ENCODE assay signal across 2 cellular contexts in the genomic region with DNA sequence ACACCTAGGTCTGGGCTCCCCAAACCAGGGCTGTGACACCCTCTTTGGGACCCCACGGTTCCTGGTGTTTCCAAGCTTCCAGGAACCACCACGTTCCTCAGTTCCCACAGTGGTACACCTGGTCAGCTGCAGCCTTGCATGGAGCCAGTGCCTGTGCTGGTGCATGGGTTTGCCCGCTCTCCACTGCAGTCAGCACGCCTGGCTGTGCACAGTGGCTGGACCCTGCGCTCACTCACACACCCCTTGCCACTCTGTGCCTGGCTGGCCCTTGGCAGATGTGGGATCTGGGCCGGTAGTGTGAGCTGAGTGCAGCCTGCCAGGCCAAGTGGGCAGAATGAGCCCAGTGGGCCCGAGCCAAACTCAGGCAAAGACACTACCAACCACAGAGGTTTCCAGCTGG.
TF ChIP-seq lines count a peak whose summit lies in the region.

No MANE protein-coding gene starts in this region.

TF ChIP-seq in IMR-90, 13 proteins besides CTCF, POLR2A, EP300 and RAD21:
- TF ChIP-seq, protein P1, sequence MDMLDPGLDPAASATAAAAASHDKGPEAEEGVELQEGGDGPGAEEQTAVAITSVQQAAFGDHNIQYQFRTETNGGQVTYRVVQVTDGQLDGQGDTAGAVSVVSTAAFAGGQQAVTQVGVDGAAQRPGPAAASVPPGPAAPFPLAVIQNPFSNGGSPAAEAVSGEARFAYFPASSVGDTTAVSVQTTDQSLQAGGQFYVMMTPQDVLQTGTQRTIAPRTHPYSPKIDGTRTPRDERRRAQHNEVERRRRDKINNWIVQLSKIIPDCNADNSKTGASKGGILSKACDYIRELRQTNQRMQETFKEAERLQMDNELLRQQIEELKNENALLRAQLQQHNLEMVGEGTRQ (IDR thresholded peaks at IDR 0.05; ENCODE audit: low read depth, low read length) = no peak
- no peak for TF ChIP-seq BHLHE40 (IDR thresholded peaks at IDR 0.05; ENCODE audit: low read depth, low read length)
- no peak for TF ChIP-seq FOS (IDR thresholded peaks at IDR 0.05; ENCODE audit: low read depth, low read length)
- TF ChIP-seq, protein P2, sequence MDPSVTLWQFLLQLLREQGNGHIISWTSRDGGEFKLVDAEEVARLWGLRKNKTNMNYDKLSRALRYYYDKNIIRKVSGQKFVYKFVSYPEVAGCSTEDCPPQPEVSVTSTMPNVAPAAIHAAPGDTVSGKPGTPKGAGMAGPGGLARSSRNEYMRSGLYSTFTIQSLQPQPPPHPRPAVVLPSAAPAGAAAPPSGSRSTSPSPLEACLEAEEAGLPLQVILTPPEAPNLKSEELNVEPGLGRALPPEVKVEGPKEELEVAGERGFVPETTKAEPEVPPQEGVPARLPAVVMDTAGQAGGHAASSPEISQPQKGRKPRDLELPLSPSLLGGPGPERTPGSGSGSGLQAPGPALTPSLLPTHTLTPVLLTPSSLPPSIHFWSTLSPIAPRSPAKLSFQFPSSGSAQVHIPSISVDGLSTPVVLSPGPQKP (IDR thresholded peaks at IDR 0.05; ENCODE audit: borderline replicate concordance, low read depth, low read length) = no peak
- TF ChIP-seq SMC3 (IDR thresholded peaks at IDR 0.05; ENCODE audit: low read depth, low read length) = no peak
- no peak for TF ChIP-seq NFE2L2 (IDR thresholded peaks at IDR 0.05; ENCODE audit: low read depth, low read length)
- no peak for TF ChIP-seq MAFK (IDR thresholded peaks at IDR 0.05; ENCODE audit: low read depth, low read length)
- no peak for TF ChIP-seq RCOR1 (IDR thresholded peaks at IDR 0.05; ENCODE audit: insufficient replicate concordance, low read length)
- TF ChIP-seq MAZ (IDR thresholded peaks at IDR 0.05; ENCODE audit: borderline replicate concordance, low read depth, low read length) = no peak
- no peak for TF ChIP-seq RFX5 (IDR thresholded peaks at IDR 0.05; ENCODE audit: low read depth, low read length)
- TF ChIP-seq CHD1 (IDR thresholded peaks at IDR 0.05; ENCODE audit: low read depth, low read length) = no peak
- TF ChIP-seq MXI1 (IDR thresholded peaks at IDR 0.05; ENCODE audit: borderline replicate concordance, low read depth, low read length) = no peak
- TF ChIP-seq CEBPB (IDR thresholded peaks at IDR 0.05; ENCODE audit: low read depth, low read length) = no peak

TF ChIP-seq in K562, 482 proteins besides CTCF, POLR2A, EP300 and RAD21:
- TF ChIP-seq SMC3 (conservative IDR thresholded peaks at IDR 0.05; ENCODE audit: insufficient read depth, low read depth, low read length) = no peak
- no peak for TF ChIP-seq RBM22 (IDR thresholded peaks at IDR 0.05; ENCODE audit: low read depth, low read length, poor library complexity, severe bottlenecking)
- TF ChIP-seq, protein P3, sequence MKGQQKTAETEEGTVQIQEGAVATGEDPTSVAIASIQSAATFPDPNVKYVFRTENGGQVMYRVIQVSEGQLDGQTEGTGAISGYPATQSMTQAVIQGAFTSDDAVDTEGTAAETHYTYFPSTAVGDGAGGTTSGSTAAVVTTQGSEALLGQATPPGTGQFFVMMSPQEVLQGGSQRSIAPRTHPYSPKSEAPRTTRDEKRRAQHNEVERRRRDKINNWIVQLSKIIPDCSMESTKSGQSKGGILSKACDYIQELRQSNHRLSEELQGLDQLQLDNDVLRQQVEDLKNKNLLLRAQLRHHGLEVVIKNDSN (CRISPR knock-in tag; IDR thresholded peaks at IDR 0.05) = 0 out of 2 replicates have a peak, but pooled peaks have one; percentile 16
- TF ChIP-seq, protein P4, sequence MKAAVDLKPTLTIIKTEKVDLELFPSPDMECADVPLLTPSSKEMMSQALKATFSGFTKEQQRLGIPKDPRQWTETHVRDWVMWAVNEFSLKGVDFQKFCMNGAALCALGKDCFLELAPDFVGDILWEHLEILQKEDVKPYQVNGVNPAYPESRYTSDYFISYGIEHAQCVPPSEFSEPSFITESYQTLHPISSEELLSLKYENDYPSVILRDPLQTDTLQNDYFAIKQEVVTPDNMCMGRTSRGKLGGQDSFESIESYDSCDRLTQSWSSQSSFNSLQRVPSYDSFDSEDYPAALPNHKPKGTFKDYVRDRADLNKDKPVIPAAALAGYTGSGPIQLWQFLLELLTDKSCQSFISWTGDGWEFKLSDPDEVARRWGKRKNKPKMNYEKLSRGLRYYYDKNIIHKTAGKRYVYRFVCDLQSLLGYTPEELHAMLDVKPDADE (conservative IDR thresholded peaks at IDR 0.05; ENCODE audit: control insufficient read depth, low read depth, low read length) = no peak
- no peak for TF ChIP-seq CREBBP (IDR thresholded peaks at IDR 0.05; ENCODE audit: low read depth, low read length)
- TF ChIP-seq NCOR1 (IDR thresholded peaks at IDR 0.05) = no peak
- no peak for TF ChIP-seq L3MBTL2 (IDR thresholded peaks at IDR 0.05)
- TF ChIP-seq POLR2G (IDR thresholded peaks at IDR 0.05; ENCODE audit: low read depth, low read length) = 0 out of 2 replicates have a peak, but pooled peaks have one; percentile 32
- TF ChIP-seq PTRF (tag; IDR thresholded peaks at IDR 0.05) = no peak
- no peak for TF ChIP-seq TGIF2 (CRISPR knock-in tag; IDR thresholded peaks at IDR 0.05)
- TF ChIP-seq, protein P5, sequence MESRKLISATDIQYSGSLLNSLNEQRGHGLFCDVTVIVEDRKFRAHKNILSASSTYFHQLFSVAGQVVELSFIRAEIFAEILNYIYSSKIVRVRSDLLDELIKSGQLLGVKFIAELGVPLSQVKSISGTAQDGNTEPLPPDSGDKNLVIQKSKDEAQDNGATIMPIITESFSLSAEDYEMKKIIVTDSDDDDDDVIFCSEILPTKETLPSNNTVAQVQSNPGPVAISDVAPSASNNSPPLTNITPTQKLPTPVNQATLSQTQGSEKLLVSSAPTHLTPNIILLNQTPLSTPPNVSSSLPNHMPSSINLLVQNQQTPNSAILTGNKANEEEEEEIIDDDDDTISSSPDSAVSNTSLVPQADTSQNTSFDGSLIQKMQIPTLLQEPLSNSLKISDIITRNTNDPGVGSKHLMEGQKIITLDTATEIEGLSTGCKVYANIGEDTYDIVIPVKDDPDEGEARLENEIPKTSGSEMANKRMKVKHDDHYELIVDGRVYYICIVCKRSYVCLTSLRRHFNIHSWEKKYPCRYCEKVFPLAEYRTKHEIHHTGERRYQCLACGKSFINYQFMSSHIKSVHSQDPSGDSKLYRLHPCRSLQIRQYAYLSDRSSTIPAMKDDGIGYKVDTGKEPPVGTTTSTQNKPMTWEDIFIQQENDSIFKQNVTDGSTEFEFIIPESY (CRISPR knock-in tag; IDR thresholded peaks at IDR 0.05) = no peak
- TF ChIP-seq HNRNPK (IDR thresholded peaks at IDR 0.05; ENCODE audit: low read depth, low read length, poor library complexity, severe bottlenecking) = no peak
- no peak for TF ChIP-seq ZNF224 (CRISPR knock-in tag; IDR thresholded peaks at IDR 0.05)
- TF ChIP-seq, protein P6, sequence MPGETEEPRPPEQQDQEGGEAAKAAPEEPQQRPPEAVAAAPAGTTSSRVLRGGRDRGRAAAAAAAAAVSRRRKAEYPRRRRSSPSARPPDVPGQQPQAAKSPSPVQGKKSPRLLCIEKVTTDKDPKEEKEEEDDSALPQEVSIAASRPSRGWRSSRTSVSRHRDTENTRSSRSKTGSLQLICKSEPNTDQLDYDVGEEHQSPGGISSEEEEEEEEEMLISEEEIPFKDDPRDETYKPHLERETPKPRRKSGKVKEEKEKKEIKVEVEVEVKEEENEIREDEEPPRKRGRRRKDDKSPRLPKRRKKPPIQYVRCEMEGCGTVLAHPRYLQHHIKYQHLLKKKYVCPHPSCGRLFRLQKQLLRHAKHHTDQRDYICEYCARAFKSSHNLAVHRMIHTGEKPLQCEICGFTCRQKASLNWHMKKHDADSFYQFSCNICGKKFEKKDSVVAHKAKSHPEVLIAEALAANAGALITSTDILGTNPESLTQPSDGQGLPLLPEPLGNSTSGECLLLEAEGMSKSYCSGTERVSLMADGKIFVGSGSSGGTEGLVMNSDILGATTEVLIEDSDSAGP (CRISPR knock-in tag; IDR thresholded peaks at IDR 0.05) = no peak
- no peak for TF ChIP-seq MTA3 (IDR thresholded peaks at IDR 0.05; ENCODE audit: borderline replicate concordance)
- TF ChIP-seq EGR1 (conservative IDR thresholded peaks at IDR 0.05) = no peak
